In the genomic region with DNA sequence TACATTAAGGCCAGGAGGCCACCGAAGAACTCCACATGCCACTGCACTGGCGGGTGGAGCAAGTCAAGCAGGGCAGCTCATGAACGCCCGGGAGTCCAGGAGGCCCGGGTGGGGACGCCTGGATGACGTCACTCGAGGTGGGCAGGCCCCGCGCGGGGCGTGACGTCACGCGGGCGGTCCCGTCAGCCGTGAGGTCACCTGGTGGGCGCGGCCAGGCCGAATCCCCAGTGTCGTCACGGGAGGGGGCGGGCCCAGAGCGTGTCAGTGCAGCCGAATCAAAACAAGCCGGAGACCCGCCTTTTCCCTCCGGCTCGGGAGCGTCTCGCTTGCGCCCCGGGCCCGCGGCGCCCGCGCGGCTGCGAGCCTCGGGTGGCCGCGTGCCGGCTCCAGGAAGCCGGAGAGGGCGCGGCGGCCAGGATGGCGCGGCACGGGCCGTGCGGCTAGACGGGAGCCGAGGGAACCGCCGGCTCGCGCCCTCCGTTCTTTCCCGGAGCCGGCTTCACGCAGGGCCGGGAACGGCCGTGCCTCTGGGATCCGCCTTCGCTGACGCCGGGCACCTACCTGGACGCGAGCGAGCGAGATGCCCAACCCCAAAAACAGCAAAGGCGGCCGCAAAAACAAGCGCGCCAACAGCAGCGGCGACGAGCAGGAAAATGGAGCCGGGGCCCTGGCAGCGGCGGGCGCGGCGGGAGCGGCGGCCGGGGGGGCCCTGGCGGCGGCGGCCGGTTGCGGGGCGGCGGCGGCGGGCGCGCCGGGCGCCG, we compare ENCODE assay signal across 8 cellular contexts. TPM values are rescaled to one million over a fixed set of nuclear protein-coding genes. Genes with fewer than 3 reads are reported as not detected.
DNase-seq lines count a peak whose midpoint lies in the region; ATAC-seq, FAIRE-seq and TF ChIP-seq lines count a peak whose summit lies in the region.

A gene with protein sequence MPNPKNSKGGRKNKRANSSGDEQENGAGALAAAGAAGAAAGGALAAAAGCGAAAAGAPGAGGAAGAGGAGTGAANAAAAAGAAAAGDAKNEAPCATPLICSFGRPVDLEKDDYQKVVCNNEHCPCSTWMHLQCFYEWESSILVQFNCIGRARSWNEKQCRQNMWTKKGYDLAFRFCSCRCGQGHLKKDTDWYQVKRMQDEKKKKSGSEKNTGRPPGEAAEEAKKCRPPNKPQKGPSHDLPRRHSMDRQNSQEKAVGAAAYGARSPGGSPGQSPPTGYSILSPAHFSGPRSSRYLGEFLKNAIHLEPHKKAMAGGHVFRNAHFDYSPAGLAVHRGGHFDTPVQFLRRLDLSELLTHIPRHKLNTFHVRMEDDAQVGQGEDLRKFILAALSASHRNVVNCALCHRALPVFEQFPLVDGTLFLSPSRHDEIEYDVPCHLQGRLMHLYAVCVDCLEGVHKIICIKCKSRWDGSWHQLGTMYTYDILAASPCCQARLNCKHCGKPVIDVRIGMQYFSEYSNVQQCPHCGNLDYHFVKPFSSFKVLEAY (plus strand): TSS at position 264 of the 761 bp plus-strand sequence. CDS start 317 bp downstream, at position 581.

- no peak for TF ChIP-seq POLR2A in GM12891 (IDR thresholded peaks at IDR 0.05; ENCODE audit: low read depth, low read length)

- peaks cover 20% of the 10 kb centered on the region for H3K79me2 ChIP-seq in parathyroid adenoma

- H3K4me3 ChIP-seq in adipocyte (ENCODE audit: low read length) (peak within 1 kb of the TSS; percentile 94), cardiac muscle cell (peak within 1 kb of the TSS; percentile 87), parathyroid adenoma (ENCODE audit: low read depth, low read length) (peak within 1 kb of the TSS; percentile 63), tibial artery (peak within 1 kb of the TSS; percentile 75 to 88)

- intact Hi-C loops in tibial artery (cut with DNase I; ENCODE audit: low total_unique reads) = loop anchor here (10.0 kb wide), 1 partner anchor 110 kb away; a partner anchor contains a TSS

- DNase-seq in GM12891 (ENCODE audit: insufficient read length, low spot score) (peak; percentile 81), NCI-H1417 treated with DMSO at 0.1 percent for 48 hours (lab: John Stamatoyannopoulos, UW) (peak; percentile 64), T follicular helper cell (ENCODE audit: low read depth) (peak; percentile 100), adipocyte (ENCODE audit: low read depth) (peak; percentile 99), cardiac muscle cell (ENCODE audit: low read depth in 1 of 2, low spot score in 1 of 2) (peak; percentile 95 to 98), tibial artery (peak; percentile 97 to 98)

- H3K27me3 ChIP-seq in adipocyte (replicated peaks; ENCODE audit: control insufficient read depth, insufficient read depth, low read length) (no peaks in the 10 kb centered on the region), cardiac muscle cell (no peaks in the 10 kb centered on the region), parathyroid adenoma (ENCODE audit: control insufficient read depth, insufficient read depth, low read length) (no peaks in the 10 kb centered on the region), tibial artery (no peaks in the 10 kb centered on the region)

- peak; percentile 85 for ATAC-seq in HG02798 (IDR thresholded peaks at IDR 0.05; ENCODE audit: poor library complexity, unreplicated experiment)

- peak within 1 kb of the TSS; percentile 84 for H3K4me2 ChIP-seq in parathyroid adenoma (ENCODE audit: low read length)

- no peaks in the 10 kb centered on the region for H3K36me3 ChIP-seq in adipocyte (ENCODE audit: control insufficient read depth, insufficient read depth, low read length, severe bottlenecking)
- no peaks in the 10 kb centered on the region for H3K36me3 ChIP-seq in cardiac muscle cell
- H3K36me3 ChIP-seq in parathyroid adenoma (ENCODE audit: control insufficient read depth, insufficient read depth, low read length) = no peaks in the 10 kb centered on the region
- H3K36me3 ChIP-seq in tibial artery = no peaks in the 10 kb centered on the region

- H3K4me1 ChIP-seq in adipocyte (ENCODE audit: control insufficient read depth, insufficient read depth, low read length) (no peaks in the 10 kb centered on the region), cardiac muscle cell (ENCODE audit: low read depth) (peaks cover 19% of the 10 kb centered on the region), parathyroid adenoma (peaks cover 3% of the 10 kb centered on the region), tibial artery (peaks cover 0 to 51% (median 15%) of the 10 kb centered on the region in 4 donors)

- peak within 1 kb of the TSS; percentile 78 for H2AFZ ChIP-seq in parathyroid adenoma

- TF ChIP-seq CTCF in cardiac muscle cell (IDR thresholded peaks at IDR 0.05; ENCODE audit: low read depth, low read length) (no peak), parathyroid adenoma (IDR thresholded peaks at IDR 0.05) (no peak), tibial artery (IDR thresholded peaks at IDR 0.05) (no peak)

- FAIRE-seq in GM12891 (lab: Jason Lieb, UNC) = peak; percentile 98

- H3K9me3 ChIP-seq in adipocyte (ENCODE audit: control insufficient read depth, low read length) (no peaks in the 10 kb centered on the region), cardiac muscle cell (ENCODE audit: low read depth) (no peaks in the 10 kb centered on the region), parathyroid adenoma (ENCODE audit: control insufficient read depth, low read length) (no peaks in the 10 kb centered on the region), tibial artery (no peaks in the 10 kb centered on the region)

- peak within 1 kb of the TSS; percentile 94 for H3K9ac ChIP-seq in adipocyte (ENCODE audit: low read length)
- H3K9ac ChIP-seq in parathyroid adenoma = peak within 1 kb of the TSS; percentile 54

- H3K27ac ChIP-seq in cardiac muscle cell = peak within 1 kb of the TSS; percentile 49
- H3K27ac ChIP-seq in parathyroid adenoma = peak within 1 kb of the TSS; percentile 76
- H3K27ac ChIP-seq in tibial artery = peak within 1 kb of the TSS; percentile 84 to 99

TF ChIP-seq in GM12891, 5 proteins besides CTCF, POLR2A, EP300 and RAD21:
- no peak for TF ChIP-seq PAX5 (IDR thresholded peaks at IDR 0.05; ENCODE audit: insufficient read depth, low read length, severe bottlenecking)
- 0 out of 2 replicates have a peak, but pooled peaks have one; percentile 24 for TF ChIP-seq TAF1 (IDR thresholded peaks at IDR 0.05; ENCODE audit: low read depth, low read length)
- TF ChIP-seq POU2F2 (IDR thresholded peaks at IDR 0.05; ENCODE audit: low read depth, low read length) = no peak
- TF ChIP-seq POLR2AphosphoS5 (IDR thresholded peaks at IDR 0.05; ENCODE audit: low read depth, low read length) = no peak

RNA-seq across cellular contexts. Expression of the gene that starts here (rescaled TPM):
- 0.86 TPM for polyA plus RNA-seq in GM12891 (2012; ENCODE audit: low read depth, missing spikeins)
- total RNA-seq in cardiac muscle cell = 12.7 and 24.4 TPM in 2 replicates
- polyA plus RNA-seq in cardiac muscle cell = 8.7 and 19.6 TPM in 2 replicates

Comparison
In these comparisons a context has a peak if more than half of its experiments do, and no peak if none do; other contexts are left out.
1. Peak in every context shown above with its lines: DNase-seq, ATAC-seq, H3K4me3 ChIP-seq and H3K27ac ChIP-seq.